ENCODE assay signal across 1 cellular context in genomic region chr1:30779294-30780071, GRCh38.
TF ChIP-seq lines count a peak whose summit lies in the region.

No MANE protein-coding gene starts in this region.

TF ChIP-seq in HEK293, 187 proteins besides CTCF, POLR2A, EP300 and RAD21 (continued from another document):
- TF ChIP-seq, protein P1, sequence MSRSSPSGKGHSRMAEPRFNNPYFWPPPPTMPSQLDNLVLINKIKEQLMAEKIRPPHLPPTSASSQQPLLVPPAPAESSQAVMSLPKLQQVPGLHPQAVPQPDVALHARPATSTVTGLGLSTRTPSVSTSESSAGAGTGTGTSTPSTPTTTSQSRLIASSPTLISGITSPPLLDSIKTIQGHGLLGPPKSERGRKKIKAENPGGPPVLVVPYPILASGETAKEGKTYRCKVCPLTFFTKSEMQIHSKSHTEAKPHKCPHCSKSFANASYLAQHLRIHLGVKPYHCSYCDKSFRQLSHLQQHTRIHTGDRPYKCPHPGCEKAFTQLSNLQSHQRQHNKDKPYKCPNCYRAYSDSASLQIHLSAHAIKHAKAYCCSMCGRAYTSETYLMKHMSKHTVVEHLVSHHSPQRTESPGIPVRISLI (tag by site-specific recombination; IDR thresholded peaks at IDR 0.05): 0 out of 2 replicates have a peak, but pooled peaks have one; percentile 55
- peak; percentile 34; the same call in 1 of the 2 replicates for TF ChIP-seq SP7 (tag by site-specific recombination; IDR thresholded peaks at IDR 0.05)
- no peak for TF ChIP-seq ZNF645 (tag by site-specific recombination; IDR thresholded peaks at IDR 0.05)
- no peak for TF ChIP-seq YY2 (tag by site-specific recombination; IDR thresholded peaks at IDR 0.05)
- no peak for TF ChIP-seq ZNF610 (tag by site-specific recombination; IDR thresholded peaks at IDR 0.05; ENCODE audit: borderline replicate concordance)
- peak; percentile 30; the same call in 1 of the 2 replicates for TF ChIP-seq ZNF629 (tag by site-specific recombination; IDR thresholded peaks at IDR 0.05)
- no peak for TF ChIP-seq KLF1 (tag by site-specific recombination; IDR thresholded peaks at IDR 0.05)
- TF ChIP-seq ZNF155 (tag by site-specific recombination; IDR thresholded peaks at IDR 0.05): no peak
- TF ChIP-seq ZNF404 (tag by site-specific recombination; IDR thresholded peaks at IDR 0.05): no peak
- no peak for TF ChIP-seq ZNF121 (tag by site-specific recombination; IDR thresholded peaks at IDR 0.05)
- TF ChIP-seq GLIS1 (tag by site-specific recombination; IDR thresholded peaks at IDR 0.05): peak; percentile 29; the same call in 1 of the 2 replicates
- TF ChIP-seq ZNF473 (tag by site-specific recombination; IDR thresholded peaks at IDR 0.05): no peak
- TF ChIP-seq ZNF148 (tag by site-specific recombination; IDR thresholded peaks at IDR 0.05; ENCODE audit: borderline replicate concordance): no peak
- TF ChIP-seq KLF8 (tag by site-specific recombination; IDR thresholded peaks at IDR 0.05): no peak
- TF ChIP-seq PRDM1 (tag by site-specific recombination; IDR thresholded peaks at IDR 0.05): no peak
- no peak for TF ChIP-seq ZBTB20 (tag by site-specific recombination; IDR thresholded peaks at IDR 0.05)
- no peak for TF ChIP-seq BCL6B (tag by site-specific recombination; IDR thresholded peaks at IDR 0.05)
- TF ChIP-seq ZNF366 (tag by site-specific recombination; conservative IDR thresholded peaks at IDR 0.05): 0 out of 2 replicates have a peak, but pooled peaks have one; percentile 27
- TF ChIP-seq ZNF239 (tag by site-specific recombination; IDR thresholded peaks at IDR 0.05): no peak
- TF ChIP-seq BCL11A (tag by site-specific recombination; IDR thresholded peaks at IDR 0.05; ENCODE audit: low read depth): no peak
